In genomic region chr4:55122235-55122634, GRCh38 we compare ENCODE assay signal across 1 cellular context.
A peak's percentile ranks its signal among the peaks of the same experiment; 100 is the strongest.
TF ChIP-seq lines count a peak whose summit lies in the region.

No MANE protein-coding gene starts in this region.

TF ChIP-seq in HepG2, 621 proteins besides CTCF, POLR2A, EP300 and RAD21:
- peak; percentile 78 for TF ChIP-seq RARA (CRISPR knock-in tag; IDR thresholded peaks at IDR 0.05)
- no peak for TF ChIP-seq TBP (CRISPR knock-in tag; IDR thresholded peaks at IDR 0.05)
- TF ChIP-seq FOXA1 (IDR thresholded peaks at IDR 0.05), result 0 out of 2 replicates have a peak, but pooled peaks have one; percentile 25
- TF ChIP-seq FOXA1 (CRISPR knock-in tag; IDR thresholded peaks at IDR 0.05), result peak; percentile 41; the same call in 1 of the 2 replicates
- TF ChIP-seq ZBTB25 (CRISPR knock-in tag; IDR thresholded peaks at IDR 0.05), result no peak
- no peak for TF ChIP-seq SP4 (CRISPR knock-in tag; IDR thresholded peaks at IDR 0.05)
- no peak for TF ChIP-seq SOX6 (IDR thresholded peaks at IDR 0.05)
- no peak for TF ChIP-seq SOX6 (CRISPR knock-in tag; IDR thresholded peaks at IDR 0.05)
- no peak for TF ChIP-seq BHLHE40 (IDR thresholded peaks at IDR 0.05; ENCODE audit: low read length)
- TF ChIP-seq, protein P1, sequence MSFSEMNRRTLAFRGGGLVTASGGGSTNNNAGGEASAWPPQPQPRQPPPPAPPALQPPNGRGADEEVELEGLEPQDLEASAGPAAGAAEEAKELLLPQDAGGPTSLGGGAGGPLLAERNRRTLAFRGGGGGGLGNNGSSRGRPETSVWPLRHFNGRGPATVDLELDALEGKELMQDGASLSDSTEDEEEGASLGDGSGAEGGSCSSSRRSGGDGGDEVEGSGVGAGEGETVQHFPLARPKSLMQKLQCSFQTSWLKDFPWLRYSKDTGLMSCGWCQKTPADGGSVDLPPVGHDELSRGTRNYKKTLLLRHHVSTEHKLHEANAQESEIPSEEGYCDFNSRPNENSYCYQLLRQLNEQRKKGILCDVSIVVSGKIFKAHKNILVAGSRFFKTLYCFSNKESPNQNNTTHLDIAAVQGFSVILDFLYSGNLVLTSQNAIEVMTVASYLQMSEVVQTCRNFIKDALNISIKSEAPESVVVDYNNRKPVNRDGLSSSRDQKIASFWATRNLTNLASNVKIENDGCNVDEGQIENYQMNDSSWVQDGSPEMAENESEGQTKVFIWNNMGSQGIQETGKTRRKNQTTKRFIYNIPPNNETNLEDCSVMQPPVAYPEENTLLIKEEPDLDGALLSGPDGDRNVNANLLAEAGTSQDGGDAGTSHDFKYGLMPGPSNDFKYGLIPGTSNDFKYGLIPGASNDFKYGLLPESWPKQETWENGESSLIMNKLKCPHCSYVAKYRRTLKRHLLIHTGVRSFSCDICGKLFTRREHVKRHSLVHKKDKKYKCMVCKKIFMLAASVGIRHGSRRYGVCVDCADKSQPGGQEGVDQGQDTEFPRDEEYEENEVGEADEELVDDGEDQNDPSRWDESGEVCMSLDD (CRISPR knock-in tag; IDR thresholded peaks at IDR 0.05; ENCODE audit: borderline replicate concordance), result no peak
- no peak for TF ChIP-seq HNRNPL (IDR thresholded peaks at IDR 0.05; ENCODE audit: low read depth, low read length)
- TF ChIP-seq ZNF576 (CRISPR knock-in tag; IDR thresholded peaks at IDR 0.05), result no peak
- no peak for TF ChIP-seq ZNF619 (CRISPR knock-in tag; IDR thresholded peaks at IDR 0.05)
- no peak for TF ChIP-seq ATF3 (CRISPR knock-in tag; IDR thresholded peaks at IDR 0.05)
- TF ChIP-seq, protein P2, sequence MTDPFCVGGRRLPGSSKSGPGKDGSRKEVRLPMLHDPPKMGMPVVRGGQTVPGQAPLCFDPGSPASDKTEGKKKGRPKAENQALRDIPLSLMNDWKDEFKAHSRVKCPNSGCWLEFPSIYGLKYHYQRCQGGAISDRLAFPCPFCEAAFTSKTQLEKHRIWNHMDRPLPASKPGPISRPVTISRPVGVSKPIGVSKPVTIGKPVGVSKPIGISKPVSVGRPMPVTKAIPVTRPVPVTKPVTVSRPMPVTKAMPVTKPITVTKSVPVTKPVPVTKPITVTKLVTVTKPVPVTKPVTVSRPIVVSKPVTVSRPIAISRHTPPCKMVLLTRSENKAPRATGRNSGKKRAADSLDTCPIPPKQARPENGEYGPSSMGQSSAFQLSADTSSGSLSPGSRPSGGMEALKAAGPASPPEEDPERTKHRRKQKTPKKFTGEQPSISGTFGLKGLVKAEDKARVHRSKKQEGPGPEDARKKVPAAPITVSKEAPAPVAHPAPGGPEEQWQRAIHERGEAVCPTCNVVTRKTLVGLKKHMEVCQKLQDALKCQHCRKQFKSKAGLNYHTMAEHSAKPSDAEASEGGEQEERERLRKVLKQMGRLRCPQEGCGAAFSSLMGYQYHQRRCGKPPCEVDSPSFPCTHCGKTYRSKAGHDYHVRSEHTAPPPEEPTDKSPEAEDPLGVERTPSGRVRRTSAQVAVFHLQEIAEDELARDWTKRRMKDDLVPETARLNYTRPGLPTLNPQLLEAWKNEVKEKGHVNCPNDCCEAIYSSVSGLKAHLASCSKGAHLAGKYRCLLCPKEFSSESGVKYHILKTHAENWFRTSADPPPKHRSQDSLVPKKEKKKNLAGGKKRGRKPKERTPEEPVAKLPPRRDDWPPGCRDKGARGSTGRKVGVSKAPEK (CRISPR knock-in tag; IDR thresholded peaks at IDR 0.05; ENCODE audit: borderline replicate concordance), result no peak
- no peak for TF ChIP-seq ZNF180 (CRISPR knock-in tag; IDR thresholded peaks at IDR 0.05; ENCODE audit: borderline replicate concordance, low read depth)
